ENCODE assay signal across 29 cellular contexts in genomic region chr10:34171957-34172527, GRCh38.
DNase-seq lines count a peak whose midpoint lies in the region; ATAC-seq and TF ChIP-seq lines count a peak whose summit lies in the region.
"Had no signal": no experiment of that assay in that cellular context is flagged by ENCODE, and none has a peak within 500 bp of the region (broad histone marks: within the 10 kb centered on the region; RNA-seq: fewer than 3 reads in every experiment).

No MANE protein-coding gene starts in this region.

- no peak overlapping the region for H3K4me3 Mint-ChIP-seq in MCF 10A (ENCODE audit: unreplicated experiment)
- H3K4me3 Mint-ChIP-seq: H9; naive B cell; stimulated activated naive CD8-positive, alpha-beta T cell treated with anti-CD3 and anti-CD28 coated beads, Interleukin-15, amount 100 ng/mL, for 72 hours; T-helper 17 cell had no signal

- H3K4me1 ChIP-seq in mammary epithelial cell (ENCODE audit: insufficient read depth, low read length) = peaks cover 4% of the 10 kb centered on the region
- H3K4me1 ChIP-seq: SJSA1 had no signal

- no peaks in the 10 kb centered on the region for H3K79me2 ChIP-seq in mammary epithelial cell (ENCODE audit: insufficient read depth, low read length)

- dilution Hi-C loops in mammary epithelial cell (cut with HindIII; ENCODE audit: low sequenced_read_pairs) = no loop called here

- no peaks in the 10 kb centered on the region for H3K36me3 ChIP-seq in mammary epithelial cell (ENCODE audit: insufficient read depth, low read length)
- H3K36me3 ChIP-seq: SJSA1 had no signal

- ATAC-seq in HG03439 (IDR thresholded peaks at IDR 0.05; ENCODE audit: unreplicated experiment) = no peak
- ATAC-seq in HG02763 (IDR thresholded peaks at IDR 0.05; ENCODE audit: unreplicated experiment) = no peak
- ATAC-seq: stimulated activated naive CD8-positive, alpha-beta T cell treated with anti-CD3 and anti-CD28 coated beads, Interleukin-15, amount 100 ng/mL, for 72 hours; T-helper 17 cell had no signal

- POLR2A ChIA-PET in MCF 10A (lab: Yijun Ruan, JAX) = interaction anchor here (0.7 kb wide), 1 partner anchor 438 kb away, joined by 3 read pairs; no protein-coding TSS in a partner anchor

- CTCF ChIA-PET in MCF 10A (lab: Yijun Ruan, JAX) = no interaction called here
- CTCF ChIA-PET in mammary epithelial cell (lab: Charles Lee; ENCODE audit: low non-redundant PET) = no interaction called here

- BruUV-seq in MCF 10A (replicated peaks; lab: Mats Ljungman, UMichigan) = no TSS peak
- BruUV-seq in mammary epithelial cell (replicated peaks; lab: Mats Ljungman, UMichigan) = no TSS peak

- no peak overlapping the region for H3K9ac ChIP-seq in mammary epithelial cell (ENCODE audit: insufficient read depth, low read length)

- 92% methylated on average over 4 of the region's 4 CpGs for WGBS in mammary epithelial cell (ENCODE audit: low coverage, missing lambda C conversion rate)

- H3K4me3 ChIP-seq in mammary epithelial cell (replicated peaks in 1 of 3; ENCODE audit: insufficient read depth in 1 of 3, low read depth in 2 of 3, low read length in 3 of 3) (no peak overlapping the region), fibroblast of mammary gland (ENCODE audit: control insufficient read depth, low read depth, low read length) (no peak overlapping the region)
- H3K4me3 ChIP-seq: PC-9, SJSA1 had no signal

- peaks cover 11% of the 10 kb centered on the region for H3K4me1 Mint-ChIP-seq in MCF 10A (ENCODE audit: insufficient read depth, unreplicated experiment)
- H3K4me1 Mint-ChIP-seq: naive B cell; stimulated activated naive CD8-positive, alpha-beta T cell treated with anti-CD3 and anti-CD28 coated beads, Interleukin-15, amount 100 ng/mL, for 72 hours; T-helper 17 cell had no signal

- H4K20me1 ChIP-seq in mammary epithelial cell (ENCODE audit: insufficient read depth, low read length) = no peaks in the 10 kb centered on the region

- H3K27ac ChIP-seq in mammary epithelial cell (ENCODE audit: insufficient read depth, low read depth, low read length) = no peak overlapping the region
- H3K27ac ChIP-seq: epithelial cell of prostate, PC-9, SJSA1 had no signal

- intact Hi-C loops in MCF 10A (cut with micrococcal nuclease) = loop anchor here (5.0 kb wide), 1 partner anchor 840 kb away; the partner anchor contains the start of gene NRP1
- intact Hi-C loops in mammary epithelial cell (cut with micrococcal nuclease) = no loop called here

- no peak overlapping the region for H2AFZ ChIP-seq in mammary epithelial cell (ENCODE audit: low read depth, low read length)
- H2AFZ ChIP-seq: PC-9 had no signal

- no peaks in the 10 kb centered on the region for H3K27me3 ChIP-seq in mammary epithelial cell (ENCODE audit: insufficient read depth, low read length)
- H3K27me3 ChIP-seq: SJSA1 had no signal

- peaks cover 7% of the 10 kb centered on the region for H3K36me3 Mint-ChIP-seq in MCF 10A (ENCODE audit: insufficient read depth, unreplicated experiment)
- H3K36me3 Mint-ChIP-seq: CD14-positive monocyte, naive B cell had no signal

- TF ChIP-seq CTCF in MCF 10A (IDR thresholded peaks at IDR 0.05; ENCODE audit: unreplicated experiment) (no peak), mammary epithelial cell (conservative IDR thresholded peaks at IDR 0.05 in 1 of 2, IDR thresholded peaks at IDR 0.05 in 1 of 2; ENCODE audit: extremely low read depth in 1 of 2, insufficient read depth in 1 of 2, low read depth in 1 of 2, low read length in 2 of 2) (no peak), fibroblast of mammary gland (conservative IDR thresholded peaks at IDR 0.05; ENCODE audit: control insufficient read depth, insufficient read depth, low read depth, low read length) (no peak)

- no peak overlapping the region for H3K27ac Mint-ChIP-seq in MCF 10A (ENCODE audit: low read depth, unreplicated experiment)
- H3K27ac Mint-ChIP-seq: H9; naive B cell; stimulated activated naive CD8-positive, alpha-beta T cell treated with anti-CD3 and anti-CD28 coated beads, Interleukin-15, amount 100 ng/mL, for 72 hours; T-helper 17 cell had no signal

- DNase-seq in MCF 10A (ENCODE audit: unreplicated experiment) = peak; percentile 4
- DNase-seq in mammary epithelial cell = no peak
- peak; percentile 78 for DNase-seq in RPMI7951 (ENCODE audit: low read depth)
- peak; percentile 96 for DNase-seq in fibroblast of mammary gland (ENCODE audit: low read depth)
- DNase-seq in NCI-H187 (lab: John Stamatoyannopoulos, UW) = no peak
- DNase-seq in NK-92 treated with Interleukin-12 subunit alpha and Interleukin-12 subunit beta, amount 100 ng/mL, for 24 hours (lab: John Stamatoyannopoulos, UW) = no peak
- DNase-seq: 8988T; activated CD4-positive, alpha-beta T cell treated with anti-CD3 and anti-CD28 coated beads for 48 hours; activated naive CD4-positive, alpha-beta T cell treated with anti-CD3 and anti-CD28 coated beads, Interleukin-2, amount 50 U/mL, for 16 hours; activated T-cell treated with anti-CD3 and anti-CD28 coated beads, Interleukin-2, amount 50 U/mL, for 48 hours; aorta; cerebellar nuclear complex; H9; Karpas-422; naive B cell; NCI-H1930; NCI-H2227 treated with DMSO at 0.1 percent for 48 hours; NCI-H82; occipital lobe; PC-9; retina; stimulated activated CD4-positive, alpha-beta T cell treated with anti-CD3 and anti-CD28 coated beads, Interleukin-12 subunit alpha, Interleukin-12 subunit beta, amount 100 ng/mL, for 4 hours; stimulated activated naive CD8-positive, alpha-beta T cell treated with anti-CD3 and anti-CD28 coated beads, Interleukin-15, amount 100 ng/mL, for 72 hours; T-helper 17 cell had no signal

- H3K9me3 ChIP-seq in mammary epithelial cell (replicated peaks; ENCODE audit: insufficient read depth, low read length) = no peaks in the 10 kb centered on the region
- H3K9me3 ChIP-seq: SJSA1 had no signal

- H3K9me3 Mint-ChIP-seq in MCF 10A (ENCODE audit: unreplicated experiment) = no peaks in the 10 kb centered on the region
- H3K9me3 Mint-ChIP-seq: stimulated activated naive CD8-positive, alpha-beta T cell treated with anti-CD3 and anti-CD28 coated beads, Interleukin-15, amount 100 ng/mL, for 72 hours had no signal

- H3K4me2 ChIP-seq in mammary epithelial cell (ENCODE audit: insufficient read depth, low read depth, low read length) = no peak overlapping the region
- H3K4me2 ChIP-seq: PC-9 had no signal

- no peaks in the 10 kb centered on the region for H3K27me3 Mint-ChIP-seq in MCF 10A (ENCODE audit: insufficient read depth, unreplicated experiment)
- H3K27me3 Mint-ChIP-seq: naive B cell; stimulated activated naive CD8-positive, alpha-beta T cell treated with anti-CD3 and anti-CD28 coated beads, Interleukin-15, amount 100 ng/mL, for 72 hours had no signal

- in situ Hi-C loops in mammary epithelial cell (cut with MboI; ENCODE audit: low sequenced_read_pairs in 2 of 2) = no loop called here

Comparison
In these comparisons a context has a peak if more than half of its experiments do, and no peak if none do; other contexts are left out.
1. DNase-seq: peak in MCF 10A (single experiment), RPMI7951 (single experiment) and fibroblast of mammary gland (single experiment); none in mammary epithelial cell (single experiment), NCI-H187 (0 of 2) and NK-92 treated with Interleukin-12 subunit alpha and Interleukin-12 subunit beta, amount 100 ng/mL, for 24 hours (single experiment).